Comparison of ENCODE assay signal across 2 cellular contexts in the genomic region with DNA sequence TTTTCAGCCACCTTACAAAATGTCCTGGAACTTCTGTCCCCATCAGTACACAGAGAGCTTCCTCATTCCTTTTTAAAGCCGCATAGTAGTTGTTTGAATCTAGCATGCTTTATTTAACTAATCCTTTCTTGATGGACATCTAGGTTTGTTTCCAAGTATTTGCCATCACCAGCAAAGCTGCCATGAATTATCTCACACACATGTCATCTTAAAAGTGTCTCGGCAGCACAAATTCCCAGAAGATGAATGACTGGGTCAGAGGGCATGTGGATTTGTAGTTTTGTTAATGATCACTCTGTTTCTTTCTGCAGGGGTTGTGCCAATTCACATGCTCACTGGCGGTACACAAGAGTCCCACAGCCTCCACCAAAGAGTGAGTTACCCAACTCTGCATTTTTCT.
TF ChIP-seq lines count a peak whose summit lies in the region.

No MANE protein-coding gene starts in this region.

TF ChIP-seq in K562, 482 proteins besides CTCF, POLR2A, EP300 and RAD21 (continues in another document):
- TF ChIP-seq, protein P1, sequence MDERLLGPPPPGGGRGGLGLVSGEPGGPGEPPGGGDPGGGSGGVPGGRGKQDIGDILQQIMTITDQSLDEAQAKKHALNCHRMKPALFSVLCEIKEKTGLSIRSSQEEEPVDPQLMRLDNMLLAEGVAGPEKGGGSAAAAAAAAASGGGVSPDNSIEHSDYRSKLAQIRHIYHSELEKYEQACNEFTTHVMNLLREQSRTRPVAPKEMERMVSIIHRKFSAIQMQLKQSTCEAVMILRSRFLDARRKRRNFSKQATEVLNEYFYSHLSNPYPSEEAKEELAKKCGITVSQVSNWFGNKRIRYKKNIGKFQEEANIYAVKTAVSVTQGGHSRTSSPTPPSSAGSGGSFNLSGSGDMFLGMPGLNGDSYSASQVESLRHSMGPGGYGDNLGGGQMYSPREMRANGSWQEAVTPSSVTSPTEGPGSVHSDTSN (CRISPR knock-in tag; IDR thresholded peaks at IDR 0.05; ENCODE audit: low read depth): no peak
- TF ChIP-seq, protein P1 (tag; conservative IDR thresholded peaks at IDR 0.05; ENCODE audit: low read depth): peak; percentile 70
- TF ChIP-seq ZNF165 (CRISPR knock-in tag; IDR thresholded peaks at IDR 0.05; ENCODE audit: borderline replicate concordance): no peak
- no peak for TF ChIP-seq FOXP1 (CRISPR knock-in tag; IDR thresholded peaks at IDR 0.05)
- no peak for TF ChIP-seq HMBOX1 (IDR thresholded peaks at IDR 0.05)
- peak; percentile 77 for TF ChIP-seq ZBTB40 (IDR thresholded peaks at IDR 0.05)
- TF ChIP-seq ZBTB40 (CRISPR knock-in tag; IDR thresholded peaks at IDR 0.05): no peak
- no peak for TF ChIP-seq NR2C2 (CRISPR knock-in tag; IDR thresholded peaks at IDR 0.05)
- TF ChIP-seq NR2C2 (tag; IDR thresholded peaks at IDR 0.05): peak; percentile 42; the same call in 1 of the 2 replicates
- no peak for TF ChIP-seq ZNF143 (CRISPR knock-in tag; IDR thresholded peaks at IDR 0.05)

TF ChIP-seq in liver, 16 proteins besides CTCF, POLR2A, EP300 and RAD21:
- peak; percentile 11 for TF ChIP-seq NR2F2 (IDR thresholded peaks at IDR 0.05)
- TF ChIP-seq RXRA (IDR thresholded peaks at IDR 0.05): peak in 1 of 2 donors; percentile 18
- TF ChIP-seq GABPA (IDR thresholded peaks at IDR 0.05 in 1 of 2, conservative IDR thresholded peaks at IDR 0.05 in 1 of 2): no peak
- TF ChIP-seq SP1 (IDR thresholded peaks at IDR 0.05): peak; percentile 33
TF ChIP-seq in liver: peak in this region for 3.
